Comparison of ENCODE assay signal across 10 cellular contexts in genomic region chr6:129661478-129662405, GRCh38. TPM values are rescaled to one million over a fixed set of nuclear protein-coding genes. Genes with fewer than 3 reads are reported as not detected.
DNase-seq lines count a peak whose midpoint lies in the region; ATAC-seq and TF ChIP-seq lines count a peak whose summit lies in the region.
"Had no signal": no experiment of that assay in that cellular context is flagged by ENCODE, and none has a peak within 500 bp of the region (broad histone marks: within the 10 kb centered on the region; RNA-seq: fewer than 3 reads in every experiment).

No MANE protein-coding gene starts in this region.

- no peaks in the 10 kb centered on the region for H3K9me3 ChIP-seq in A673 (ENCODE audit: low read depth, low read length, poor library complexity, severe bottlenecking)

- intact Hi-C loops in A673 (cut with micrococcal nuclease; ENCODE audit: unreplicated experiment), result no loop called here

- no TSS peak for BruUV-seq in A673 (replicated peaks; lab: Mats Ljungman, UMichigan)

- H3K27ac ChIP-seq in A673 (ENCODE audit: low read depth, low read length, poor library complexity, severe bottlenecking) (peak overlapping the region; percentile 9), caudate nucleus (ENCODE audit: low read depth, low read length) (peak overlapping the region; percentile 2)
- H3K27ac ChIP-seq: epithelial cell of prostate had no signal

- POLR2A ChIA-PET in A673 (lab: Charles Lee; ENCODE audit: low non-redundant PET), result no interaction called here

- peaks cover 59% of the 10 kb centered on the region for H3K4me1 ChIP-seq in A673 (ENCODE audit: insufficient read depth, low read length, poor library complexity, severe bottlenecking)

- H3K27me3 ChIP-seq in A673 (replicated peaks; ENCODE audit: insufficient read depth, low read depth, low read length, poor library complexity), result no peaks in the 10 kb centered on the region

- no peak overlapping the region for H3K4me3 ChIP-seq in A673 (ENCODE audit: low read depth, low read length, poor library complexity, severe bottlenecking)

- no peaks in the 10 kb centered on the region for H3K36me3 ChIP-seq in A673 (ENCODE audit: insufficient read depth, low read length, poor library complexity, severe bottlenecking)

- peak; percentile 10 for ATAC-seq in GM19438 (IDR thresholded peaks at IDR 0.05; ENCODE audit: low read depth, unreplicated experiment)
- peak; percentile 5 for ATAC-seq in HG03103 (IDR thresholded peaks at IDR 0.05; ENCODE audit: low read depth, unreplicated experiment)

- peak; percentile 60 for DNase-seq in A673 (ENCODE audit: low spot score)
- DNase-seq in caudate nucleus (lab: John Stamatoyannopoulos, UW), result peak in 5 of 61 donors; percentile 3 to 32 (median 16)
- DNase-seq in OCI-M1 (lab: John Stamatoyannopoulos, UW), result no peak
- no peak for DNase-seq in NCI-H524 (lab: John Stamatoyannopoulos, UW)
- DNase-seq in GM19238 (ENCODE audit: insufficient read length, low spot score), result no peak
- DNase-seq in glomerular visceral epithelial cell (ENCODE audit: extremely low spot score), result no peak
- DNase-seq: CD4-positive, CD25-positive, alpha-beta regulatory T cell had no signal

- CTCF ChIA-PET in A673 (lab: Charles Lee), result no interaction called here

- no peak for TF ChIP-seq CTCF in A673 (conservative IDR thresholded peaks at IDR 0.05; ENCODE audit: low read depth, low read length)

RNA-seq across cellular contexts. Expression of gene ARHGAP18, which starts 48.2 kb away (rescaled TPM):
- total RNA-seq in A673 (2021), result 12.7 and 14.2 TPM in 2 replicates
